Comparison of ENCODE assay signal across 8 cellular contexts in genomic region chr17:40121886-40122465, GRCh38. TPM values are rescaled to one million over a fixed set of nuclear protein-coding genes. Genes with fewer than 3 reads are reported as not detected.
DNase-seq lines count a peak whose midpoint lies in the region; ATAC-seq and TF ChIP-seq lines count a peak whose summit lies in the region.

TSS of gene MSL1 (plus strand) at chr17:40121971. CDS start at chr17:40122613, 642 bp downstream.

- POLR2A ChIA-PET in Panc1 (lab: Charles Lee): interaction anchor here (0.5 to 0.7 kb wide), 4 partner anchors 19 to 67 kb away, joined by 3 to 12 read pairs (median 4); no protein-coding TSS in a partner anchor

- DNase-seq in Panc1 (ENCODE audit: low read depth, low spot score) (no peak), activated T-helper 1 cell treated with Interleukin-2 at 50 U/mL for 16 hours (ENCODE audit: low read depth) (peak; percentile 82), esophagus muscularis mucosa (ENCODE audit: extremely low spot score) (peak; percentile 96)
- DNase-seq in stimulated activated CD8-positive, alpha-beta memory T cell treated with anti-CD3 and anti-CD28 coated beads, Interleukin-4, amount 100 ng/mL, for 48 hours: peak; percentile 89

- peak; percentile 62 for TF ChIP-seq POLR2A in GM18951 (IDR thresholded peaks at IDR 0.05; ENCODE audit: extremely low read depth, insufficient read depth, insufficient read length)
- peak; percentile 78 for TF ChIP-seq POLR2A in esophagus muscularis mucosa (IDR thresholded peaks at IDR 0.05; ENCODE audit: low read depth)

- H3K9me3 ChIP-seq in HUES48 (ENCODE audit: control insufficient read depth, insufficient read depth, low read length): no peaks in the 10 kb centered on the region
- H3K9me3 ChIP-seq in Panc1 (ENCODE audit: control insufficient read depth, insufficient read depth, low read depth, low read length): no peaks in the 10 kb centered on the region
- H3K9me3 ChIP-seq in esophagus muscularis mucosa: no peaks in the 10 kb centered on the region
- H3K9me3 ChIP-seq in muscle layer of colon (ENCODE audit: low read length): no peaks in the 10 kb centered on the region

- no CpG with 5 or more reads among the region's 71 CpGs for WGBS in esophagus muscularis mucosa

- intact Hi-C loops in Panc1 (cut with micrococcal nuclease; ENCODE audit: unreplicated experiment): no loop called here
- intact Hi-C loops in esophagus muscularis mucosa (cut with DNase I): loop anchor here (2.0 kb wide), 1 partner anchor 43 kb away; no protein-coding TSS in a partner anchor

- ATAC-seq in Panc1: peak; percentile 79

- H2AFZ ChIP-seq in ACC112 (ENCODE audit: low read length, unreplicated experiment): peak within 1 kb of the TSS; percentile 90

- peaks cover 12% of the 10 kb centered on the region for H3K4me1 ChIP-seq in ACC112 (ENCODE audit: control insufficient read depth, insufficient read depth, low read length, unreplicated experiment)
- 0 out of 2 replicates have a peak, but pooled peaks cover 6% of the 10 kb centered on the region for H3K4me1 ChIP-seq in HUES48 (ENCODE audit: control insufficient read depth, insufficient read depth, low read length)
- H3K4me1 ChIP-seq in Panc1 (ENCODE audit: control insufficient read depth, insufficient read depth, low read length): peaks cover 15% of the 10 kb centered on the region
- peaks cover 19 to 49% (median 42%) of the 10 kb centered on the region in 4 donors for H3K4me1 ChIP-seq in esophagus muscularis mucosa
- H3K4me1 ChIP-seq in muscle layer of colon (ENCODE audit: insufficient read depth, low read length): peaks cover 30% of the 10 kb centered on the region

- H3K27ac ChIP-seq in ACC112 (ENCODE audit: low read depth, low read length): peak within 1 kb of the TSS; percentile 83
- peak within 1 kb of the TSS; percentile 96 for H3K27ac ChIP-seq in HUES48 (ENCODE audit: low read depth, low read length)
- H3K27ac ChIP-seq in Panc1 (ENCODE audit: low read length): peak within 1 kb of the TSS; percentile 92
- peak within 1 kb of the TSS; percentile 97 to 99 (median 98) for H3K27ac ChIP-seq in esophagus muscularis mucosa (replicated peaks in 1 of 4)
- peak within 1 kb of the TSS; percentile 99 for H3K27ac ChIP-seq in muscle layer of colon (ENCODE audit: low read depth, low read length)

- BruUV-seq in Panc1 (replicated peaks; lab: Mats Ljungman, UMichigan): no TSS peak

- in situ Hi-C loops in GM18951 (cut with MboI; ENCODE audit: low sequenced_read_pairs, unreplicated experiment) (no loop called here), Panc1 (cut with HindIII; ENCODE audit: low pct_unique_long_range_greater_than_20kb, low sequenced_read_pairs) (no loop called here)

- no peak for TF ChIP-seq EP300 in esophagus muscularis mucosa (IDR thresholded peaks at IDR 0.05)

- peaks cover 64% of the 10 kb centered on the region for H3K79me2 ChIP-seq in ACC112 (ENCODE audit: control insufficient read depth, insufficient read depth, low read length, unreplicated experiment)

- H3K9ac ChIP-seq in HUES48 (ENCODE audit: low read depth, low read length) (peak within 1 kb of the TSS; percentile 87), muscle layer of colon (ENCODE audit: low read length) (peak within 1 kb of the TSS; percentile 93)

- peak within 1 kb of the TSS; percentile 86 for H3K4me3 ChIP-seq in ACC112 (ENCODE audit: low read depth, low read length)
- H3K4me3 ChIP-seq in HUES48 (ENCODE audit: low read depth, low read length): peak within 1 kb of the TSS; percentile 70
- H3K4me3 ChIP-seq in Panc1 (ENCODE audit: low read depth in 2 of 2, low read length in 2 of 2): peak within 1 kb of the TSS; percentile 76 to 93
- H3K4me3 ChIP-seq in esophagus muscularis mucosa: peak within 1 kb of the TSS; percentile 80 to 100 (median 97)
- peak within 1 kb of the TSS; percentile 87 to 99 for H3K4me3 ChIP-seq in muscle layer of colon (ENCODE audit: low read depth in 1 of 2, low read length in 2 of 2)

- CTCF ChIA-PET in Panc1 (lab: Charles Lee): interaction anchor here (0.6 to 4.2 kb wide), 2 partner anchors 9 to 124 kb away, joined by 5 to 34 read pairs; no protein-coding TSS in a partner anchor

- TF ChIP-seq CTCF in Panc1 (IDR thresholded peaks at IDR 0.05) (no peak), esophagus muscularis mucosa (IDR thresholded peaks at IDR 0.05) (no peak)

- H3K27me3 ChIP-seq in ACC112 (ENCODE audit: insufficient read depth, low read length): no peaks in the 10 kb centered on the region
- H3K27me3 ChIP-seq in HUES48 (ENCODE audit: control insufficient read depth, insufficient read depth, low read length): no peaks in the 10 kb centered on the region
- H3K27me3 ChIP-seq in Panc1 (ENCODE audit: control insufficient read depth, insufficient read depth, low read length): no peaks in the 10 kb centered on the region
- H3K27me3 ChIP-seq in esophagus muscularis mucosa: no peaks in the 10 kb centered on the region
- no peaks in the 10 kb centered on the region for H3K27me3 ChIP-seq in muscle layer of colon (ENCODE audit: control insufficient read depth in 1 of 2, insufficient read depth in 2 of 2, low read length in 2 of 2)

- H3K36me3 ChIP-seq in ACC112 (ENCODE audit: insufficient read depth, low read length) (peaks cover 3% of the 10 kb centered on the region), HUES48 (ENCODE audit: control insufficient read depth, insufficient read depth, low read length) (peaks cover 19% of the 10 kb centered on the region), Panc1 (ENCODE audit: control insufficient read depth, insufficient read depth, low read length) (peaks cover 7% of the 10 kb centered on the region; the same call in 1 of the 2 replicates), esophagus muscularis mucosa (peaks cover 10 to 13% (median 12%) of the 10 kb centered on the region in 4 donors), muscle layer of colon (ENCODE audit: insufficient read depth, low read length) (peaks cover 13% of the 10 kb centered on the region)

RNA-seq across cellular contexts. Expression of gene MSL1, which starts in this region (rescaled TPM):
- 96.3 TPM for total RNA-seq in Panc1 (2021; ENCODE audit: unreplicated experiment)
- polyA plus RNA-seq in Panc1 (2012; ENCODE audit: insufficient read length): 48.8 TPM
- 10 to 100 TPM; 64.1 to 86.8 (median 72.2) TPM for total RNA-seq in esophagus muscularis mucosa
